8 cellular contexts compared by ENCODE assay signal in genomic region chr12:127165567-127166392, GRCh38.
A peak's percentile ranks its signal among the peaks of the same experiment; 100 is the strongest.
DNase-seq lines count a peak whose midpoint lies in the region; ATAC-seq, FAIRE-seq and TF ChIP-seq lines count a peak whose summit lies in the region.

No MANE protein-coding gene starts in this region.

- POLR2A ChIA-PET in activated B cell treated with CpG ODN at 0.5 μM for 24 hours (lab: Charles Lee): no interaction called here

- H3K27me3 Mint-ChIP-seq in activated B cell treated with CpG ODN at 0.5 μM for 24 hours: peaks cover 16% of the 10 kb centered on the region

- H3K27ac ChIP-seq in mammary epithelial cell (ENCODE audit: insufficient read depth, low read depth, low read length) (peak overlapping the region; percentile 69), small intestine (ENCODE audit: low read depth in 1 of 2, low read length in 1 of 2) (peak overlapping the region in 1 of 2 donors; percentile 73)

- no peaks in the 10 kb centered on the region for H4K20me1 ChIP-seq in mammary epithelial cell (ENCODE audit: insufficient read depth, low read length)

- H3K9ac ChIP-seq in mammary epithelial cell (ENCODE audit: insufficient read depth, low read length): peak overlapping the region; percentile 54

- in situ Hi-C loops in mammary epithelial cell (cut with MboI; ENCODE audit: low sequenced_read_pairs in 2 of 2): no loop called here

- intact Hi-C loops in activated B cell treated with CpG ODN at 0.5 μM for 24 hours (cut with micrococcal nuclease) (no loop called here), mammary epithelial cell (cut with micrococcal nuclease) (loop anchor here (1.0 to 2.0 kb wide), 2 partner anchors 29 to 40 kb away; no protein-coding TSS in a partner anchor)

- no peak overlapping the region for H3K4me3 Mint-ChIP-seq in activated B cell treated with CpG ODN at 0.5 μM for 24 hours

- H3K36me3 ChIP-seq in MG63 (no peaks in the 10 kb centered on the region), mammary epithelial cell (ENCODE audit: insufficient read depth, low read length) (no peaks in the 10 kb centered on the region), small intestine (ENCODE audit: control insufficient read depth in 2 of 2, insufficient read depth in 2 of 2, low read length in 2 of 2) (no peaks in the 10 kb centered on the region)

- dilution Hi-C loops in mammary epithelial cell (cut with HindIII; ENCODE audit: low sequenced_read_pairs): no loop called here

- no peak overlapping the region for H3K27ac Mint-ChIP-seq in activated B cell treated with CpG ODN at 0.5 μM for 24 hours

- H3K9me3 Mint-ChIP-seq in activated B cell treated with CpG ODN at 0.5 μM for 24 hours: peaks cover 2% of the 10 kb centered on the region

- H3K4me3 ChIP-seq in MG63 (peak overlapping the region; percentile 60), mammary epithelial cell (replicated peaks in 1 of 3; ENCODE audit: insufficient read depth in 1 of 3, low read depth in 2 of 3, low read length in 3 of 3) (peak overlapping the region in 2 of 3 experiments; percentile 41 to 55), small intestine (ENCODE audit: low read depth in 1 of 2, low read length in 2 of 2) (peak overlapping the region in 1 of 2 donors; percentile 34)

- 11% methylated on average over 51 of the region's 69 CpGs for WGBS in mammary epithelial cell (ENCODE audit: low coverage, missing lambda C conversion rate)
- 7 to 10% (median 7%) methylated on average over 54 to 69 of the region's 69 CpGs for WGBS in small intestine, 3 donors

- no peaks in the 10 kb centered on the region for H3K9me3 ChIP-seq in MG63
- H3K9me3 ChIP-seq in mammary epithelial cell (replicated peaks; ENCODE audit: insufficient read depth, low read length): no peaks in the 10 kb centered on the region
- H3K9me3 ChIP-seq in small intestine (ENCODE audit: control insufficient read depth, low read depth): no peaks in the 10 kb centered on the region

- FAIRE-seq in small intestine (lab: Jason Lieb, UNC): no peak

- peak; percentile 70 for DNase-seq in Ammon's horn (ENCODE audit: low spot score)
- DNase-seq in MG63: peak; percentile 88
- peak; percentile 21 for DNase-seq in activated B cell treated with CpG ODN at 0.5 μM for 24 hours
- DNase-seq in mammary epithelial cell: peak; percentile 78
- peak; percentile 57 for DNase-seq in inferior parietal cortex (ENCODE audit: extremely low spot score)
- peak; percentile 84 for DNase-seq in small intestine

- BruUV-seq in mammary epithelial cell (replicated peaks; lab: Mats Ljungman, UMichigan): TSS peak; percentile 93

- no peaks in the 10 kb centered on the region for H3K79me2 ChIP-seq in mammary epithelial cell (ENCODE audit: insufficient read depth, low read length)

- no peaks in the 10 kb centered on the region for H3K27me3 ChIP-seq in MG63
- H3K27me3 ChIP-seq in mammary epithelial cell (ENCODE audit: insufficient read depth, low read length): no peaks in the 10 kb centered on the region
- H3K27me3 ChIP-seq in small intestine (ENCODE audit: control insufficient read depth in 2 of 2, insufficient read depth in 2 of 2, low read length in 2 of 2): no peaks in the 10 kb centered on the region

- H3K4me1 ChIP-seq in mammary epithelial cell (ENCODE audit: insufficient read depth, low read length): peaks cover 27% of the 10 kb centered on the region
- H3K4me1 ChIP-seq in small intestine (ENCODE audit: control insufficient read depth in 2 of 2, insufficient read depth in 1 of 2, low read depth in 1 of 2, low read length in 1 of 2): no peaks in the 10 kb centered on the region

- CTCF ChIA-PET in activated B cell treated with CpG ODN at 0.5 μM for 24 hours (lab: Charles Lee): no interaction called here
- CTCF ChIA-PET in mammary epithelial cell (lab: Charles Lee; ENCODE audit: low non-redundant PET): no interaction called here

- TF ChIP-seq CTCF in activated B cell treated with CpG ODN at 0.5 μM for 24 hours (IDR thresholded peaks at IDR 0.05) (no peak), mammary epithelial cell (conservative IDR thresholded peaks at IDR 0.05 in 1 of 2, IDR thresholded peaks at IDR 0.05 in 1 of 2; ENCODE audit: extremely low read depth in 1 of 2, insufficient read depth in 1 of 2, low read depth in 1 of 2, low read length in 2 of 2) (no peak)

- H2AFZ ChIP-seq in mammary epithelial cell (ENCODE audit: low read depth, low read length): peak overlapping the region; percentile 84

- ATAC-seq in GM21390 (IDR thresholded peaks at IDR 0.05; ENCODE audit: unreplicated experiment): peak; percentile 36
- peak; percentile 40 for ATAC-seq in activated B cell treated with CpG ODN at 0.5 μM for 24 hours (ENCODE audit: low read depth)
- no peak for ATAC-seq in GM21717 (IDR thresholded peaks at IDR 0.05; ENCODE audit: unreplicated experiment)

- H3K36me3 Mint-ChIP-seq in activated B cell treated with CpG ODN at 0.5 μM for 24 hours (ENCODE audit: low read depth): no peaks in the 10 kb centered on the region

- H3K4me1 Mint-ChIP-seq in activated B cell treated with CpG ODN at 0.5 μM for 24 hours: peaks cover 2% of the 10 kb centered on the region

- peak overlapping the region; percentile 83 for H3K4me2 ChIP-seq in mammary epithelial cell (ENCODE audit: insufficient read depth, low read depth, low read length)

Comparison
In these comparisons a context has a peak if more than half of its experiments do, and no peak if none do; other contexts are left out.
1. DNase-seq: peak in every context shown above with its lines; median percentile 88 in MG63; 84 in small intestine; 78 in mammary epithelial cell; 70 in Ammon's horn; 57 in inferior parietal cortex; 21 in activated B cell treated with CpG ODN at 0.5 μM for 24 hours.